1 cellular context compared by ENCODE assay signal in genomic region chr1:81800741-81801031, GRCh38.
TF ChIP-seq lines count a peak whose summit lies in the region.

TSS of gene ADGRL2 (plus strand) at chr1:81800934. CDS start at chr1:81836985, 36,051 bp downstream.

TF ChIP-seq in GM12878, 131 proteins besides CTCF, POLR2A, EP300 and RAD21:
- peak; percentile 82 for TF ChIP-seq HDAC6 (IDR thresholded peaks at IDR 0.05; ENCODE audit: unreplicated experiment)
- TF ChIP-seq SMAD5 (IDR thresholded peaks at IDR 0.05; ENCODE audit: low read depth): no peak
- TF ChIP-seq HDAC2 (IDR thresholded peaks at IDR 0.05): 0 out of 2 replicates have a peak, but pooled peaks have one; percentile 13
- TF ChIP-seq ZNF622 (IDR thresholded peaks at IDR 0.05): no peak
